37 cellular contexts compared by ENCODE assay signal in genomic region chr12:112794721-112795486, GRCh38. TPM values are rescaled to one million over a fixed set of nuclear protein-coding genes. Genes with fewer than 3 reads are reported as not detected.
"Had no signal": no experiment of that assay in that cellular context is flagged by ENCODE, and none has a peak within 500 bp of the region (broad histone marks: within the 10 kb centered on the region; RNA-seq: fewer than 3 reads in every experiment).

No MANE protein-coding gene starts in this region.

- H3K27ac Mint-ChIP-seq: endodermal cell; mesothelial cell of epicardium; naive B cell; natural killer cell treated with Interleukin-12 subunit alpha and Interleukin-12 subunit beta and Interleukin-15 and Interleukin-18, amount 100 ng/mL, for 72 hours; neural progenitor cell; stimulated activated naive CD8-positive, alpha-beta T cell treated with anti-CD3 and anti-CD28 coated beads, Interleukin-15, amount 100 ng/mL, for 72 hours had no signal

- DNase-seq: cortex of kidney; effector CD8-positive, alpha-beta T cell; endodermal cell; foreskin keratinocyte; heart left ventricle; kidney; left lung; mesenchymal stem cell; mucosa of descending colon; naive B cell; stimulated activated CD4-positive, alpha-beta T cell treated with anti-CD3 and anti-CD28 coated beads, Interleukin-12 subunit alpha, Interleukin-12 subunit beta, amount 100 ng/mL, for 4 hours; stimulated activated CD4-positive, alpha-beta T cell treated with anti-CD3 and anti-CD28 coated beads, Interleukin-1b, Interleukin-23, amount 100 ng/mL, for 48 hours; stimulated activated CD4-positive, alpha-beta T cell treated with anti-CD3 and anti-CD28 coated beads, Interleukin-4, amount 100 ng/mL, for 1 hour; stimulated activated CD8-positive, alpha-beta memory T cell treated with anti-CD3 and anti-CD28 coated beads, Interleukin-4, amount 100 ng/mL, for 48 hours; stimulated activated naive CD4-positive, alpha-beta T cell; stimulated activated naive CD8-positive, alpha-beta T cell treated with anti-CD3 and anti-CD28 coated beads, Interleukin-15, amount 100 ng/mL, for 72 hours; thyroid gland; trophoblast cell had no signal

- H3K9me3 Mint-ChIP-seq: endodermal cell, mesothelial cell of epicardium had no signal

- ATAC-seq: foreskin keratinocyte; gastroesophageal sphincter; heart left ventricle; left lung; mucosa of descending colon; natural killer cell treated with Interleukin-12 subunit alpha and Interleukin-12 subunit beta and Interleukin-15 and Interleukin-18, amount 100 ng/mL, for 72 hours; sciatic nerve; stimulated activated naive CD8-positive, alpha-beta T cell treated with anti-CD3 and anti-CD28 coated beads, Interleukin-15, amount 100 ng/mL, for 72 hours had no signal

- H3K4me3 Mint-ChIP-seq: endodermal cell; mesothelial cell of epicardium; naive B cell; natural killer cell treated with Interleukin-12 subunit alpha and Interleukin-12 subunit beta and Interleukin-15 and Interleukin-18, amount 100 ng/mL, for 72 hours; neural progenitor cell; stimulated activated naive CD8-positive, alpha-beta T cell treated with anti-CD3 and anti-CD28 coated beads, Interleukin-15, amount 100 ng/mL, for 72 hours had no signal

- H3K4me1 Mint-ChIP-seq: mesothelial cell of epicardium; stimulated activated naive CD8-positive, alpha-beta T cell treated with anti-CD3 and anti-CD28 coated beads, Interleukin-15, amount 100 ng/mL, for 72 hours had no signal

- H3K27ac ChIP-seq: esophagus muscularis mucosa, foreskin keratinocyte, gastroesophageal sphincter, heart left ventricle, hepatocyte, left lung, neural progenitor cell, prostate gland, right atrium auricular region, suprapubic skin, thyroid gland, vagina had no signal

- H3K36me3 Mint-ChIP-seq: mesothelial cell of epicardium; natural killer cell treated with Interleukin-12 subunit alpha and Interleukin-12 subunit beta and Interleukin-15 and Interleukin-18, amount 100 ng/mL, for 72 hours; neural progenitor cell had no signal

RNA-seq across cellular contexts. Expression of gene RPH3A, which starts 3.4 kb away (rescaled TPM):
- total RNA-seq: endodermal cell; endothelial cell of umbilical vein; epithelial cell of proximal tubule; fibroblast of lung; foreskin keratinocyte; hepatocyte; lower leg skin; lung microvascular endothelial cell; mesothelial cell of epicardium; natural killer cell treated with Interleukin-12 subunit alpha and Interleukin-12 subunit beta and Interleukin-15 and Interleukin-18, amount 100 ng/mL, for 72 hours; osteocyte; prostate gland; right atrium auricular region; smooth muscle cell; suprapubic skin; thyroid gland; ureter had no signal
